ENCODE assay signal across 18 cellular contexts in genomic region chr2:127007652-127008051, GRCh38.
A peak's percentile ranks its signal among the peaks of the same experiment; 100 is the strongest.
DNase-seq lines count a peak whose midpoint lies in the region; ATAC-seq, FAIRE-seq and TF ChIP-seq lines count a peak whose summit lies in the region.
"Had no signal": no experiment of that assay in that cellular context is flagged by ENCODE, and none has a peak within 500 bp of the region (broad histone marks: within the 10 kb centered on the region; RNA-seq: fewer than 3 reads in every experiment).

No MANE protein-coding gene starts in this region.

- H3K27ac ChIP-seq in HepG2 (ENCODE audit: extremely low read length, insufficient read depth, low read length): no peak overlapping the region
- H3K27ac ChIP-seq: BLaER1 treated with 17β-estradiol and CSF1 and Interleukin-3, amounts not matched to agents 10 nM and 100 nM; gastrocnemius medialis; ovary had no signal

- H3K4me3 ChIP-seq in AG10803 (ENCODE audit: low read length) (no peak overlapping the region), HepG2 (replicated peaks in 1 of 3; ENCODE audit: insufficient read depth in 1 of 3, low read depth in 2 of 3, low read length in 3 of 3) (no peak overlapping the region)
- H3K4me3 ChIP-seq: BLaER1 treated with 17β-estradiol and CSF1 and Interleukin-3, amounts not matched to agents 10 nM and 100 nM; dorsolateral prefrontal cortex; gastrocnemius medialis; ovary had no signal

- H2AFZ ChIP-seq in HepG2 (ENCODE audit: low read length): no peak overlapping the region

- 56% methylated on average over 3 of the region's 3 CpGs for WGBS in HepG2 (ENCODE audit: low lambda C conversion rate)

- in situ Hi-C loops in HepG2 (cut with HindIII; ENCODE audit: extremely low pct_ligation_motif_present, low pct_unique_long_range_greater_than_20kb): no loop called here

- H3K4me1 ChIP-seq in HepG2 (ENCODE audit: insufficient read depth, low read length): peaks cover 27% of the 10 kb centered on the region
- H3K4me1 ChIP-seq: gastrocnemius medialis had no signal

- CTCF ChIA-PET in HepG2 (lab: Yijun Ruan, JAX; ENCODE audit: low intra/inter-chr PET ratio, low total read pairs): no interaction called here

- TF ChIP-seq RAD21 in HepG2 (CRISPR knock-in tag; IDR thresholded peaks at IDR 0.05): no peak

- H3K9ac ChIP-seq in HepG2 (ENCODE audit: insufficient read depth, low read depth, low read length): no peak overlapping the region
- H3K9ac ChIP-seq: BLaER1 treated with 17β-estradiol and CSF1 and Interleukin-3, amounts not matched to agents 10 nM and 100 nM had no signal

- intact Hi-C loops in HepG2 (cut with micrococcal nuclease; ENCODE audit: unreplicated experiment): no loop called here

- BruUV-seq in HepG2 (replicated peaks; lab: Mats Ljungman, UMichigan): no TSS peak

- no peaks in the 10 kb centered on the region for H3K79me2 ChIP-seq in HepG2 (ENCODE audit: insufficient read depth, low read length)

- H3K27me3 ChIP-seq in HepG2 (ENCODE audit: control insufficient read depth in 1 of 2, insufficient read depth in 2 of 2, low read length in 2 of 2): peaks cover 1 to 8% of the 10 kb centered on the region in 2 experiments; a peak in 3 of 5 replicates
- H3K27me3 ChIP-seq: BLaER1 treated with 17β-estradiol and CSF1 and Interleukin-3, amounts not matched to agents 10 nM and 100 nM; dorsolateral prefrontal cortex; ovary had no signal

- no peaks in the 10 kb centered on the region for H3K9me3 ChIP-seq in HepG2 (ENCODE audit: low read length)
- H3K9me3 ChIP-seq: gastrocnemius medialis, ovary had no signal

- no peaks in the 10 kb centered on the region for H4K20me1 ChIP-seq in HepG2 (ENCODE audit: insufficient read depth, low read length)
- H4K20me1 ChIP-seq: BLaER1 treated with 17β-estradiol and CSF1 and Interleukin-3, amounts not matched to agents 10 nM and 100 nM had no signal

- no peaks in the 10 kb centered on the region for H3K36me3 ChIP-seq in HepG2 (replicated peaks in 1 of 2; ENCODE audit: control insufficient read depth in 1 of 2, insufficient read depth in 2 of 2, low read length in 2 of 2)
- H3K36me3 ChIP-seq: BLaER1 treated with 17β-estradiol and CSF1 and Interleukin-3, amounts not matched to agents 10 nM and 100 nM; gastrocnemius medialis; ovary had no signal

- POLR2A ChIA-PET in HepG2 (lab: Yijun Ruan, JAX): no interaction called here

- H3K4me2 ChIP-seq in HepG2 (ENCODE audit: low read depth, low read length): no peak overlapping the region
- H3K4me2 ChIP-seq: BLaER1 treated with 17β-estradiol and CSF1 and Interleukin-3, amounts not matched to agents 10 nM and 100 nM had no signal

- no peak for ATAC-seq in HepG2
- no peak for ATAC-seq in GM21576 (IDR thresholded peaks at IDR 0.05; ENCODE audit: unreplicated experiment)
- ATAC-seq: activated naive CD8-positive, alpha-beta T cell treated with anti-CD3 and anti-CD28 coated beads, Interleukin-2, amount 50 U/mL, for 24 hours; gastrocnemius medialis had no signal

- no peak for TF ChIP-seq CTCF in AG10803 (conservative IDR thresholded peaks at IDR 0.05; ENCODE audit: low read length)
- TF ChIP-seq CTCF in HepG2 (CRISPR knock-in tag; IDR thresholded peaks at IDR 0.05): no peak

- TF ChIP-seq EP300 in HepG2 (IDR thresholded peaks at IDR 0.05; ENCODE audit: low read depth in 2 of 2, low read length in 2 of 2): no peak
- TF ChIP-seq EP300 in HepG2 (CRISPR knock-in tag; IDR thresholded peaks at IDR 0.05; ENCODE audit: borderline replicate concordance): no peak

- TF ChIP-seq POLR2A in HepG2 (IDR thresholded peaks at IDR 0.05; ENCODE audit: insufficient read depth in 1 of 2, low read depth in 2 of 2, low read length in 2 of 2): no peak

- peak; percentile 72 for DNase-seq in AG10803 (ENCODE audit: low read depth)
- DNase-seq in M059J (ENCODE audit: low read depth): peak; percentile 55
- DNase-seq in dedifferentiated amniotic fluid mesenchymal stem cell (ENCODE audit: extremely low spot score): peak; percentile 36
- peak; percentile 62 for DNase-seq in non-pigmented ciliary epithelial cell (ENCODE audit: low read depth)
- DNase-seq in HepG2 (ENCODE audit: low spot score): no peak
- no peak for DNase-seq in mucosa of gallbladder (ENCODE audit: low spot score)
- no peak for DNase-seq in NCI-H128 (lab: John Stamatoyannopoulos, UW; ENCODE audit: unreplicated experiment)
- DNase-seq: activated CD4-positive, alpha-beta T cell treated with anti-CD3 and anti-CD28 coated beads, Interleukin-2, amount 10 ng/mL, durations not matched to agents 24 days and 14 days; activated naive CD8-positive, alpha-beta T cell treated with anti-CD3 and anti-CD28 coated beads, Interleukin-2, amount 50 U/mL, for 24 hours; DMS53; dorsolateral prefrontal cortex; gastrocnemius medialis; NCI-H2171; ovary; SIG-M5; T-helper 9 cell had no signal

- FAIRE-seq in HepG2 (lab: Jason Lieb, UNC): no peak

TF ChIP-seq in HepG2, 621 proteins besides CTCF, POLR2A, EP300 and RAD21:
- TF ChIP-seq ZNF740 (CRISPR knock-in tag; IDR thresholded peaks at IDR 0.05) (no peak), GPBP1L1 (CRISPR knock-in tag; IDR thresholded peaks at IDR 0.05) (no peak), ZNF382 (CRISPR knock-in tag; IDR thresholded peaks at IDR 0.05; ENCODE audit: borderline replicate concordance) (no peak)

Comparison
In these comparisons a context has a peak if more than half of its experiments do, and no peak if none do; other contexts are left out.
1. DNase-seq: peak in AG10803 (single experiment), M059J (single experiment), dedifferentiated amniotic fluid mesenchymal stem cell (single experiment) and non-pigmented ciliary epithelial cell (single experiment); none in HepG2 (single experiment), mucosa of gallbladder (single experiment) and NCI-H128 (single experiment).